Comparison of ENCODE assay signal across 1 cellular context in the genomic region with DNA sequence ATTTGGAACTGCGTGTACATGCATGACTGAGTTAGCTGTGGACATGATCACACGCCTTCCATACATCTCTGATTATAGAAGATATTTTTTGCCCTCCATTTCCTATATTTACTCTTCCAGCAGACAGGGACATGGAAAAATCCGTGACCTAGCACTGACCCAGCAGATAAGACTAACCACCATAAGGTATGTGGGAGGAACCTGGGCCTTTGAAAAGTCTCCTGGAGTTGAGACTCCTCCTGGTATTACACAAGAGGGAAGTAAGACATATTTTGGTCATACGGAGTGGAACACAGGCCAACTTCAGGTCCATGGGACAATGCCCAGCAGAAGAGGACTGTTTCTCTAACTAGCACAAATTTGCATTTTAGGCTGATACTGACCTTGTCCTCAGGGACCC.
TF ChIP-seq lines count a peak whose summit lies in the region.

No MANE protein-coding gene starts in this region.

TF ChIP-seq in HCT116, 20 proteins besides CTCF, POLR2A, EP300 and RAD21 (continued from another document):
- peak; percentile 36; the same call in 1 of the 2 replicates for TF ChIP-seq SP1 (IDR thresholded peaks at IDR 0.05; ENCODE audit: low read depth)
TF ChIP-seq in HCT116: peak in this region for 2.
